ENCODE assay signal across 1 cellular context in the genomic region with DNA sequence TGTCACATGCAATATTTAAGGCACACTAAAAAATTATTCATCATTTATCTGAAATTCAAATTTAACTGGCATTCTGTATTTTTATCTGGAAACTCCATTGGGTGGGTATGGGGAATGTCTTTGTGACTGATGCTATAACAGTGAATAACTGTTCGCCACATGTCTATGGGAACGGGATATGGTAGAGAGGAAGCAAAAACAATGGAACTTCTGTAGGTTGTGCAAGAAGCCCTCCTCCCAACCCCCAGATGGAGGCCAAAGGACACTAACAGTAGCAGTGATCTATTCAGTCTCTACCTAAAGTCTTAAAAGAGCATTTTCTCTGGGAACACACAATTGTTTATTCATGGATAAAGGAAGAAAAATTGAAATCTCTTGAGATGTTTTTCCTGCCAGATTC.
TF ChIP-seq lines count a peak whose summit lies in the region.

No MANE protein-coding gene starts in this region.

TF ChIP-seq in HepG2, 621 proteins besides CTCF, POLR2A, EP300 and RAD21 (continued from another document and continues in another):
- TF ChIP-seq, protein P1, sequence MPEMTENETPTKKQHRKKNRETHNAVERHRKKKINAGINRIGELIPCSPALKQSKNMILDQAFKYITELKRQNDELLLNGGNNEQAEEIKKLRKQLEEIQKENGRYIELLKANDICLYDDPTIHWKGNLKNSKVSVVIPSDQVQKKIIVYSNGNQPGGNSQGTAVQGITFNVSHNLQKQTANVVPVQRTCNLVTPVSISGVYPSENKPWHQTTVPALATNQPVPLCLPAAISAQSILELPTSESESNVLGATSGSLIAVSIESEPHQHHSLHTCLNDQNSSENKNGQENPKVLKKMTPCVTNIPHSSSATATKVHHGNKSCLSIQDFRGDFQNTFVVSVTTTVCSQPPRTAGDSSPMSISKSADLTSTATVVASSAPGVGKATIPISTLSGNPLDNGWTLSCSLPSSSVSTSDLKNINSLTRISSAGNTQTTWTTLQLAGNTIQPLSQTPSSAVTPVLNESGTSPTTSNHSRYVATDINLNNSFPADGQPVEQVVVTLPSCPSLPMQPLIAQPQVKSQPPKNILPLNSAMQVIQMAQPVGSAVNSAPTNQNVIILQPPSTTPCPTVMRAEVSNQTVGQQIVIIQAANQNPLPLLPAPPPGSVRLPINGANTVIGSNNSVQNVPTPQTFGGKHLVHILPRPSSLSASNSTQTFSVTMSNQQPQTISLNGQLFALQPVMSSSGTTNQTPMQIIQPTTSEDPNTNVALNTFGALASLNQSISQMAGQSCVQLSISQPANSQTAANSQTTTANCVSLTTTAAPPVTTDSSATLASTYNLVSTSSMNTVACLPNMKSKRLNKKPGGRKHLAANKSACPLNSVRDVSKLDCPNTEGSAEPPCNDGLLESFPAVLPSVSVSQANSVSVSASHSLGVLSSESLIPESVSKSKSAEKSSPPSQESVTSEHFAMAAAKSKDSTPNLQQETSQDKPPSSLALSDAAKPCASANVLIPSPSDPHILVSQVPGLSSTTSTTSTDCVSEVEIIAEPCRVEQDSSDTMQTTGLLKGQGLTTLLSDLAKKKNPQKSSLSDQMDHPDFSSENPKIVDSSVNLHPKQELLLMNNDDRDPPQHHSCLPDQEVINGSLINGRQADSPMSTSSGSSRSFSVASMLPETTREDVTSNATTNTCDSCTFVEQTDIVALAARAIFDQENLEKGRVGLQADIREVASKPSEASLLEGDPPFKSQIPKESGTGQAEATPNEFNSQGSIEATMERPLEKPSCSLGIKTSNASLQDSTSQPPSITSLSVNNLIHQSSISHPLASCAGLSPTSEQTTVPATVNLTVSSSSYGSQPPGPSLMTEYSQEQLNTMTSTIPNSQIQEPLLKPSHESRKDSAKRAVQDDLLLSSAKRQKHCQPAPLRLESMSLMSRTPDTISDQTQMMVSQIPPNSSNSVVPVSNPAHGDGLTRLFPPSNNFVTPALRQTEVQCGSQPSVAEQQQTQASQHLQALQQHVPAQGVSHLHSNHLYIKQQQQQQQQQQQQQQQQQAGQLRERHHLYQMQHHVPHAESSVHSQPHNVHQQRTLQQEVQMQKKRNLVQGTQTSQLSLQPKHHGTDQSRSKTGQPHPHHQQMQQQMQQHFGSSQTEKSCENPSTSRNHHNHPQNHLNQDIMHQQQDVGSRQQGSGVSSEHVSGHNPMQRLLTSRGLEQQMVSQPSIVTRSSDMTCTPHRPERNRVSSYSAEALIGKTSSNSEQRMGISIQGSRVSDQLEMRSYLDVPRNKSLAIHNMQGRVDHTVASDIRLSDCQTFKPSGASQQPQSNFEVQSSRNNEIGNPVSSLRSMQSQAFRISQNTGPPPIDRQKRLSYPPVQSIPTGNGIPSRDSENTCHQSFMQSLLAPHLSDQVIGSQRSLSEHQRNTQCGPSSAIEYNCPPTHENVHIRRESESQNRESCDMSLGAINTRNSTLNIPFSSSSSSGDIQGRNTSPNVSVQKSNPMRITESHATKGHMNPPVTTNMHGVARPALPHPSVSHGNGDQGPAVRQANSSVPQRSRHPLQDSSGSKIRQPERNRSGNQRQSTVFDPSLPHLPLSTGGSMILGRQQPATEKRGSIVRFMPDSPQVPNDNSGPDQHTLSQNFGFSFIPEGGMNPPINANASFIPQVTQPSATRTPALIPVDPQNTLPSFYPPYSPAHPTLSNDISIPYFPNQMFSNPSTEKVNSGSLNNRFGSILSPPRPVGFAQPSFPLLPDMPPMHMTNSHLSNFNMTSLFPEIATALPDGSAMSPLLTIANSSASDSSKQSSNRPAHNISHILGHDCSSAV (CRISPR knock-in tag; IDR thresholded peaks at IDR 0.05; ENCODE audit: borderline replicate concordance), result no peak
- TF ChIP-seq, protein P2, sequence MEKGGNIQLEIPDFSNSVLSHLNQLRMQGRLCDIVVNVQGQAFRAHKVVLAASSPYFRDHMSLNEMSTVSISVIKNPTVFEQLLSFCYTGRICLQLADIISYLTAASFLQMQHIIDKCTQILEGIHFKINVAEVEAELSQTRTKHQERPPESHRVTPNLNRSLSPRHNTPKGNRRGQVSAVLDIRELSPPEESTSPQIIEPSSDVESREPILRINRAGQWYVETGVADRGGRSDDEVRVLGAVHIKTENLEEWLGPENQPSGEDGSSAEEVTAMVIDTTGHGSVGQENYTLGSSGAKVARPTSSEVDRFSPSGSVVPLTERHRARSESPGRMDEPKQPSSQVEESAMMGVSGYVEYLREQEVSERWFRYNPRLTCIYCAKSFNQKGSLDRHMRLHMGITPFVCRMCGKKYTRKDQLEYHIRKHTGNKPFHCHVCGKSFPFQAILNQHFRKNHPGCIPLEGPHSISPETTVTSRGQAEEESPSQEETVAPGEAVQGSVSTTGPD (CRISPR knock-in tag; IDR thresholded peaks at IDR 0.05), result no peak
- TF ChIP-seq EHMT2 (IDR thresholded peaks at IDR 0.05; ENCODE audit: borderline replicate concordance, low read depth, low read length), result peak; percentile 72; the same call in 1 of the 2 replicates
- no peak for TF ChIP-seq ZBTB8A (CRISPR knock-in tag; IDR thresholded peaks at IDR 0.05; ENCODE audit: borderline replicate concordance, low read depth)
- TF ChIP-seq, protein P3, sequence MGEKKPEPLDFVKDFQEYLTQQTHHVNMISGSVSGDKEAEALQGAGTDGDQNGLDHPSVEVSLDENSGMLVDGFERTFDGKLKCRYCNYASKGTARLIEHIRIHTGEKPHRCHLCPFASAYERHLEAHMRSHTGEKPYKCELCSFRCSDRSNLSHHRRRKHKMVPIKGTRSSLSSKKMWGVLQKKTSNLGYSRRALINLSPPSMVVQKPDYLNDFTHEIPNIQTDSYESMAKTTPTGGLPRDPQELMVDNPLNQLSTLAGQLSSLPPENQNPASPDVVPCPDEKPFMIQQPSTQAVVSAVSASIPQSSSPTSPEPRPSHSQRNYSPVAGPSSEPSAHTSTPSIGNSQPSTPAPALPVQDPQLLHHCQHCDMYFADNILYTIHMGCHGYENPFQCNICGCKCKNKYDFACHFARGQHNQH (CRISPR knock-in tag; IDR thresholded peaks at IDR 0.05), result no peak
- TF ChIP-seq GABPA (IDR thresholded peaks at IDR 0.05; ENCODE audit: low read depth, low read length), result no peak
- TF ChIP-seq GABPA (CRISPR knock-in tag; IDR thresholded peaks at IDR 0.05; ENCODE audit: low read depth), result no peak
- TF ChIP-seq KLF16 (CRISPR knock-in tag; IDR thresholded peaks at IDR 0.05), result no peak
- no peak for TF ChIP-seq JARID2 (CRISPR knock-in tag; IDR thresholded peaks at IDR 0.05; ENCODE audit: insufficient replicate concordance)
- no peak for TF ChIP-seq KLF15 (CRISPR knock-in tag; IDR thresholded peaks at IDR 0.05; ENCODE audit: borderline replicate concordance)
- TF ChIP-seq MIER2 (CRISPR knock-in tag; IDR thresholded peaks at IDR 0.05), result no peak
- TF ChIP-seq SKI (IDR thresholded peaks at IDR 0.05; ENCODE audit: partially characterized antibody), result no peak
- no peak for TF ChIP-seq ZFP37 (CRISPR knock-in tag; IDR thresholded peaks at IDR 0.05; ENCODE audit: borderline replicate concordance)
- peak; percentile 84 for TF ChIP-seq RXRB (CRISPR knock-in tag; IDR thresholded peaks at IDR 0.05; ENCODE audit: borderline replicate concordance)
- TF ChIP-seq NFE2 (CRISPR knock-in tag; IDR thresholded peaks at IDR 0.05), result no peak
- TF ChIP-seq MEF2D (CRISPR knock-in tag; IDR thresholded peaks at IDR 0.05), result no peak
- TF ChIP-seq ZNF672 (CRISPR knock-in tag; IDR thresholded peaks at IDR 0.05), result no peak
- TF ChIP-seq SUZ12 (IDR thresholded peaks at IDR 0.05; ENCODE audit: low read depth, low read length), result no peak
- TF ChIP-seq SRSF4 (IDR thresholded peaks at IDR 0.05; ENCODE audit: low read depth, low read length, poor library complexity, severe bottlenecking), result no peak
- TF ChIP-seq, protein P4, sequence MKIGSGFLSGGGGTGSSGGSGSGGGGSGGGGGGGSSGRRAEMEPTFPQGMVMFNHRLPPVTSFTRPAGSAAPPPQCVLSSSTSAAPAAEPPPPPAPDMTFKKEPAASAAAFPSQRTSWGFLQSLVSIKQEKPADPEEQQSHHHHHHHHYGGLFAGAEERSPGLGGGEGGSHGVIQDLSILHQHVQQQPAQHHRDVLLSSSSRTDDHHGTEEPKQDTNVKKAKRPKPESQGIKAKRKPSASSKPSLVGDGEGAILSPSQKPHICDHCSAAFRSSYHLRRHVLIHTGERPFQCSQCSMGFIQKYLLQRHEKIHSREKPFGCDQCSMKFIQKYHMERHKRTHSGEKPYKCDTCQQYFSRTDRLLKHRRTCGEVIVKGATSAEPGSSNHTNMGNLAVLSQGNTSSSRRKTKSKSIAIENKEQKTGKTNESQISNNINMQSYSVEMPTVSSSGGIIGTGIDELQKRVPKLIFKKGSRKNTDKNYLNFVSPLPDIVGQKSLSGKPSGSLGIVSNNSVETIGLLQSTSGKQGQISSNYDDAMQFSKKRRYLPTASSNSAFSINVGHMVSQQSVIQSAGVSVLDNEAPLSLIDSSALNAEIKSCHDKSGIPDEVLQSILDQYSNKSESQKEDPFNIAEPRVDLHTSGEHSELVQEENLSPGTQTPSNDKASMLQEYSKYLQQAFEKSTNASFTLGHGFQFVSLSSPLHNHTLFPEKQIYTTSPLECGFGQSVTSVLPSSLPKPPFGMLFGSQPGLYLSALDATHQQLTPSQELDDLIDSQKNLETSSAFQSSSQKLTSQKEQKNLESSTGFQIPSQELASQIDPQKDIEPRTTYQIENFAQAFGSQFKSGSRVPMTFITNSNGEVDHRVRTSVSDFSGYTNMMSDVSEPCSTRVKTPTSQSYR (CRISPR knock-in tag; IDR thresholded peaks at IDR 0.05; ENCODE audit: borderline replicate concordance), result peak; percentile 85
- 0 out of 2 replicates have a peak, but pooled peaks have one; percentile 36 for TF ChIP-seq RARA (CRISPR knock-in tag; IDR thresholded peaks at IDR 0.05)
- no peak for TF ChIP-seq KMT2A (CRISPR knock-in tag; IDR thresholded peaks at IDR 0.05)
- TF ChIP-seq RFXANK (CRISPR knock-in tag; IDR thresholded peaks at IDR 0.05), result no peak
- TF ChIP-seq ZNF256 (CRISPR knock-in tag; conservative IDR thresholded peaks at IDR 0.05), result no peak
- no peak for TF ChIP-seq ZFYVE20 (CRISPR knock-in tag; IDR thresholded peaks at IDR 0.05; ENCODE audit: borderline replicate concordance, low read depth)
- peak; percentile 67 for TF ChIP-seq HNF4G (IDR thresholded peaks at IDR 0.05; ENCODE audit: borderline replicate concordance, low read depth, low read length)
- TF ChIP-seq HNF4G (CRISPR knock-in tag; IDR thresholded peaks at IDR 0.05; ENCODE audit: borderline replicate concordance, low read depth), result no peak
- TF ChIP-seq, protein P5, sequence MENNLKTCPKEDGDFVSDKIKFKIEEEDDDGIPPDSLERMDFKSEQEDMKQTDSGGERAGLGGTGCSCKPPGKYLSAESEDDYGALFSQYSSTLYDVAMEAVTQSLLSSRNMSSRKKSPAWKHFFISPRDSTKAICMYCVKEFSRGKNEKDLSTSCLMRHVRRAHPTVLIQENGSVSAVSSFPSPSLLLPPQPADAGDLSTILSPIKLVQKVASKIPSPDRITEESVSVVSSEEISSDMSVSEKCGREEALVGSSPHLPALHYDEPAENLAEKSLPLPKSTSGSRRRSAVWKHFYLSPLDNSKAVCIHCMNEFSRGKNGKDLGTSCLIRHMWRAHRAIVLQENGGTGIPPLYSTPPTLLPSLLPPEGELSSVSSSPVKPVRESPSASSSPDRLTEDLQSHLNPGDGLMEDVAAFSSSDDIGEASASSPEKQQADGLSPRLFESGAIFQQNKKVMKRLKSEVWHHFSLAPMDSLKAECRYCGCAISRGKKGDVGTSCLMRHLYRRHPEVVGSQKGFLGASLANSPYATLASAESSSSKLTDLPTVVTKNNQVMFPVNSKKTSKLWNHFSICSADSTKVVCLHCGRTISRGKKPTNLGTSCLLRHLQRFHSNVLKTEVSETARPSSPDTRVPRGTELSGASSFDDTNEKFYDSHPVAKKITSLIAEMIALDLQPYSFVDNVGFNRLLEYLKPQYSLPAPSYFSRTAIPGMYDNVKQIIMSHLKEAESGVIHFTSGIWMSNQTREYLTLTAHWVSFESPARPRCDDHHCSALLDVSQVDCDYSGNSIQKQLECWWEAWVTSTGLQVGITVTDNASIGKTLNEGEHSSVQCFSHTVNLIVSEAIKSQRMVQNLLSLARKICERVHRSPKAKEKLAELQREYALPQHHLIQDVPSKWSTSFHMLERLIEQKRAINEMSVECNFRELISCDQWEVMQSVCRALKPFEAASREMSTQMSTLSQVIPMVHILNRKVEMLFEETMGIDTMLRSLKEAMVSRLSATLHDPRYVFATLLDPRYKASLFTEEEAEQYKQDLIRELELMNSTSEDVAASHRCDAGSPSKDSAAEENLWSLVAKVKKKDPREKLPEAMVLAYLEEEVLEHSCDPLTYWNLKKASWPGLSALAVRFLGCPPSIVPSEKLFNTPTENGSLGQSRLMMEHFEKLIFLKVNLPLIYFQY (CRISPR knock-in tag; IDR thresholded peaks at IDR 0.05; ENCODE audit: borderline replicate concordance), result no peak
- TF ChIP-seq ZNF782 (CRISPR knock-in tag; IDR thresholded peaks at IDR 0.05; ENCODE audit: borderline replicate concordance), result no peak
- TF ChIP-seq ZSCAN30 (CRISPR knock-in tag; IDR thresholded peaks at IDR 0.05), result no peak
- TF ChIP-seq, protein P6, sequence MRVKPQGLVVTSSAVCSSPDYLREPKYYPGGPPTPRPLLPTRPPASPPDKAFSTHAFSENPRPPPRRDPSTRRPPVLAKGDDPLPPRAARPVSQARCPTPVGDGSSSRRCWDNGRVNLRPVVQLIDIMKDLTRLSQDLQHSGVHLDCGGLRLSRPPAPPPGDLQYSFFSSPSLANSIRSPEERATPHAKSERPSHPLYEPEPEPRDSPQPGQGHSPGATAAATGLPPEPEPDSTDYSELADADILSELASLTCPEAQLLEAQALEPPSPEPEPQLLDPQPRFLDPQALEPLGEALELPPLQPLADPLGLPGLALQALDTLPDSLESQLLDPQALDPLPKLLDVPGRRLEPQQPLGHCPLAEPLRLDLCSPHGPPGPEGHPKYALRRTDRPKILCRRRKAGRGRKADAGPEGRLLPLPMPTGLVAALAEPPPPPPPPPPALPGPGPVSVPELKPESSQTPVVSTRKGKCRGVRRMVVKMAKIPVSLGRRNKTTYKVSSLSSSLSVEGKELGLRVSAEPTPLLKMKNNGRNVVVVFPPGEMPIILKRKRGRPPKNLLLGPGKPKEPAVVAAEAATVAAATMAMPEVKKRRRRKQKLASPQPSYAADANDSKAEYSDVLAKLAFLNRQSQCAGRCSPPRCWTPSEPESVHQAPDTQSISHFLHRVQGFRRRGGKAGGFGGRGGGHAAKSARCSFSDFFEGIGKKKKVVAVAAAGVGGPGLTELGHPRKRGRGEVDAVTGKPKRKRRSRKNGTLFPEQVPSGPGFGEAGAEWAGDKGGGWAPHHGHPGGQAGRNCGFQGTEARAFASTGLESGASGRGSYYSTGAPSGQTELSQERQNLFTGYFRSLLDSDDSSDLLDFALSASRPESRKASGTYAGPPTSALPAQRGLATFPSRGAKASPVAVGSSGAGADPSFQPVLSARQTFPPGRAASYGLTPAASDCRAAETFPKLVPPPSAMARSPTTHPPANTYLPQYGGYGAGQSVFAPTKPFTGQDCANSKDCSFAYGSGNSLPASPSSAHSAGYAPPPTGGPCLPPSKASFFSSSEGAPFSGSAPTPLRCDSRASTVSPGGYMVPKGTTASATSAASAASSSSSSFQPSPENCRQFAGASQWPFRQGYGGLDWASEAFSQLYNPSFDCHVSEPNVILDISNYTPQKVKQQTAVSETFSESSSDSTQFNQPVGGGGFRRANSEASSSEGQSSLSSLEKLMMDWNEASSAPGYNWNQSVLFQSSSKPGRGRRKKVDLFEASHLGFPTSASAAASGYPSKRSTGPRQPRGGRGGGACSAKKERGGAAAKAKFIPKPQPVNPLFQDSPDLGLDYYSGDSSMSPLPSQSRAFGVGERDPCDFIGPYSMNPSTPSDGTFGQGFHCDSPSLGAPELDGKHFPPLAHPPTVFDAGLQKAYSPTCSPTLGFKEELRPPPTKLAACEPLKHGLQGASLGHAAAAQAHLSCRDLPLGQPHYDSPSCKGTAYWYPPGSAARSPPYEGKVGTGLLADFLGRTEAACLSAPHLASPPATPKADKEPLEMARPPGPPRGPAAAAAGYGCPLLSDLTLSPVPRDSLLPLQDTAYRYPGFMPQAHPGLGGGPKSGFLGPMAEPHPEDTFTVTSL (CRISPR knock-in tag; IDR thresholded peaks at IDR 0.05; ENCODE audit: borderline replicate concordance), result peak; percentile 43; the same call in 1 of the 2 replicates
- no peak for TF ChIP-seq ZNF891 (CRISPR knock-in tag; IDR thresholded peaks at IDR 0.05)
- no peak for TF ChIP-seq ZNF33B (CRISPR knock-in tag; IDR thresholded peaks at IDR 0.05)
- peak; percentile 77; the same call in 1 of the 2 replicates for TF ChIP-seq CEBPB (IDR thresholded peaks at IDR 0.05; ENCODE audit: borderline replicate concordance, low read depth, low read length)
